23 cellular contexts compared by ENCODE assay signal in the genomic region with DNA sequence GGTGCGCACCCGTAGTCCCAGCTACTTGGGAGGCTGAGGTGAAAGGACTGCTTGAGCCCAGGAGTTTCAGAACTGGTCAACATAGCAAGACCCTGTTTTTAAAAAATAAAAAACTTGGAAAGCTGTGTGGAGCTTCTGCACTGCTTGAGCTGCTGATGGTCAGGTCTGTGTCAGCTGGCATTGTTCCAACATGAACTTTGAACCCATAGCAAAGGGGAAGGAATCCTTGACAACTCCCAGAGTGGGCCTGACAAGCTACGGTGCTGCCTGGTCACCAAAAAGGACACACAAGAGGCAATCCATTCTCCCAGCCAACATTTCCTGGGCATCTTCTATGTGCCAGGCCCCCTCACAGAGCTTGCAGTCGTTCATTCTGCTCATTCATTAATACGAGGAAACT.
"Had no signal": no experiment of that assay in that cellular context is flagged by ENCODE, and none has a peak within 500 bp of the region (broad histone marks: within the 10 kb centered on the region; RNA-seq: fewer than 3 reads in every experiment).

No MANE protein-coding gene starts in this region.

- ATAC-seq: esophagus mucosa; gastrocnemius medialis; lower lobe of right lung; natural killer cell; psoas muscle; right cardiac atrium; stimulated activated naive B cell treated with anti-CD40 and anti-IgM and Interleukin-4, amounts not matched to agents 10 μg/mL and 1 μg/mL and 100 μg/mL, for 72 hours had no signal

- FAIRE-seq: kidney had no signal

- H3K4me1 ChIP-seq: gastrocnemius medialis, lower lobe of right lung, psoas muscle, upper lobe of left lung, uterus had no signal

- H3K36me3 ChIP-seq: gastrocnemius medialis, left ventricle myocardium inferior, lower lobe of right lung, ovary, thoracic aorta, tibial nerve, upper lobe of left lung, uterus had no signal

- DNase-seq: dorsolateral prefrontal cortex; effector CD4-positive, alpha-beta T cell; foreskin fibroblast; gastrocnemius medialis; head of caudate nucleus; kidney; left ventricle myocardium inferior; lower lobe of right lung; natural killer cell; occipital lobe; ovary; psoas muscle; right cardiac atrium; stimulated activated CD4-positive, alpha-beta T cell treated with anti-CD3 and anti-CD28 coated beads, Interleukin-15, amount 100 ng/mL, for 24 hours; stimulated activated CD4-positive, alpha-beta T cell treated with anti-CD3 and anti-CD28 coated beads, Interleukin-2, amount 100 ng/mL, for 48 hours; stimulated activated naive B cell treated with anti-CD40 and anti-IgM and Interleukin-4, amounts not matched to agents 10 μg/mL and 1 μg/mL and 100 μg/mL, for 72 hours; upper lobe of left lung; uterus had no signal

- H3K9me3 ChIP-seq: gastrocnemius medialis, left ventricle myocardium inferior, lower lobe of right lung, ovary, psoas muscle, thoracic aorta, tibial nerve, upper lobe of left lung, uterus had no signal

- H3K4me3 ChIP-seq: dorsolateral prefrontal cortex, gastrocnemius medialis, left ventricle myocardium inferior, lower lobe of right lung, ovary, psoas muscle, skin epidermis, thoracic aorta, tibial nerve, upper lobe of left lung, uterus had no signal

- H3K27ac ChIP-seq: dorsolateral prefrontal cortex, epithelial cell of prostate, gastrocnemius medialis, left ventricle myocardium inferior, lower lobe of right lung, ovary, psoas muscle, skin epidermis, tibial nerve, upper lobe of left lung, uterus had no signal

- H3K27me3 ChIP-seq: dorsolateral prefrontal cortex, gastrocnemius medialis, ovary, tibial nerve, upper lobe of left lung, uterus had no signal
